2 cellular contexts compared by ENCODE assay signal in the genomic region with DNA sequence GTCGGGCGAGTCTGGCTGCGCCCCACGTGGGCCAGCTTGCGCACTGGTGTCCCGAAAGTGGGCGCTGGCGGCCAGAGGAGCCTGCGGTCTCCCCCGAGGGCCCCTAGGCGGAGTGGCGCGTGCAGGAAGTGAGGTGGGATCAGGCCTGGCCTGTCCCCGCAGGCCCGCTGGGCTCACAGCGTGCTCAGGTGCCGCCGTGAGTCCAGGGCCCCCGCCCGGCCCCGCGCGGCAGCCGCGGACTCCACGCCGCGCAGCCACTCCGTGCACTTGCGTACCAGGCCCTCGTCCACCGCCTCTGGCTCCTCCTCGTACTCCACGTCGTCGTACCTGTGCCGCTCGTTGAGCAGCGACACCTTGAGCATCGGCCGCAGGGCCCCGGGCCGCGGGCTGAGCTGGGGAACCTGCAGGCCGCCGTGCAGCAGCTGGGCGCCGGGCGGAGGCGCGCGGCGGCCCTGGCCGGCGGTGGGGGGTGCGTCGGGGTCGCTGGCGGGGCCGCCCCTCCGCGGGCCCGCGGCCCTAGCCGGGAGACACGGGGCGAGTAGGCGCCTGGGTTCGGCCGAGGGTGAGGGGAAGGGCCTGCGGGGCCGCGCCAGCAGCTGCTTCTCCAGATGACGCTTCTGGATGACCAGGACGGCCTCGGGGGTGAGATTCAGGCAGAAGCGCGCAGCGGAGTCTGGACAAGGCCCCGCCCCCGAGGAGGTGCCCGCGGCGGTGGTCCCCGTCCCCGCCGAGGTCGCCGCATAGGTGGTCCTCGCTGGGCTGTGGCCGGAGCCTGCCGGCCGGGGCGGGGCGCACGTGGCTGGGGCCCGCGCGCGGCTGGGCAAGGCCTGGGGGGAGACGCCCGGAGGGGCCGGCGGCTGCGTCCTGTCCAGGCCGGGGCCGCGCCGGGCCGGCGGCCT.
TF ChIP-seq lines count a peak whose summit lies in the region.

No MANE protein-coding gene starts in this region.

TF ChIP-seq in H1, 55 proteins besides CTCF, POLR2A, EP300 and RAD21:
- TF ChIP-seq SRF (IDR thresholded peaks at IDR 0.05; ENCODE audit: low read depth, low read length): no peak
- TF ChIP-seq BRCA1 (IDR thresholded peaks at IDR 0.05; ENCODE audit: low read depth, low read length): no peak
- TF ChIP-seq PHF8 (conservative IDR thresholded peaks at IDR 0.05; ENCODE audit: low read depth, low read length): no peak
- TF ChIP-seq ZNF274 (IDR thresholded peaks at IDR 0.05; ENCODE audit: borderline replicate concordance, extremely low read depth, low read length): no peak
- TF ChIP-seq, protein P1, sequence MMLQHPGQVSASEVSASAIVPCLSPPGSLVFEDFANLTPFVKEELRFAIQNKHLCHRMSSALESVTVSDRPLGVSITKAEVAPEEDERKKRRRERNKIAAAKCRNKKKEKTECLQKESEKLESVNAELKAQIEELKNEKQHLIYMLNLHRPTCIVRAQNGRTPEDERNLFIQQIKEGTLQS (IDR thresholded peaks at IDR 0.05; ENCODE audit: insufficient read depth, low read depth, low read length): no peak
- no peak for TF ChIP-seq CEBPB (IDR thresholded peaks at IDR 0.05; ENCODE audit: low read depth, low read length)
- no peak for TF ChIP-seq JUND (IDR thresholded peaks at IDR 0.05; ENCODE audit: low read length)
- TF ChIP-seq CHD2 (IDR thresholded peaks at IDR 0.05; ENCODE audit: low read length): no peak
- no peak for TF ChIP-seq RFX5 (IDR thresholded peaks at IDR 0.05; ENCODE audit: borderline replicate concordance, low read depth, low read length)
- TF ChIP-seq NRF1 (IDR thresholded peaks at IDR 0.05; ENCODE audit: low read depth, low read length): no peak
- peak; percentile 55 for TF ChIP-seq EZH2 (IDR thresholded peaks at IDR 0.05; ENCODE audit: low read depth, low read length, severe bottlenecking)
- TF ChIP-seq TAF1 (IDR thresholded peaks at IDR 0.05; ENCODE audit: low read depth, low read length): 0 out of 2 replicates have a peak, but pooled peaks have one; percentile 32
- no peak for TF ChIP-seq SP1 (IDR thresholded peaks at IDR 0.05; ENCODE audit: low read depth, low read length)
- no peak for TF ChIP-seq SIRT6 (IDR thresholded peaks at IDR 0.05; ENCODE audit: low read length)
- no peak; the same call in 1 of the 2 replicates for TF ChIP-seq BACH1 (IDR thresholded peaks at IDR 0.05; ENCODE audit: low read length)
- no peak for TF ChIP-seq CBX5 (IDR thresholded peaks at IDR 0.05; ENCODE audit: low read depth, low read length)
- TF ChIP-seq, protein P2, sequence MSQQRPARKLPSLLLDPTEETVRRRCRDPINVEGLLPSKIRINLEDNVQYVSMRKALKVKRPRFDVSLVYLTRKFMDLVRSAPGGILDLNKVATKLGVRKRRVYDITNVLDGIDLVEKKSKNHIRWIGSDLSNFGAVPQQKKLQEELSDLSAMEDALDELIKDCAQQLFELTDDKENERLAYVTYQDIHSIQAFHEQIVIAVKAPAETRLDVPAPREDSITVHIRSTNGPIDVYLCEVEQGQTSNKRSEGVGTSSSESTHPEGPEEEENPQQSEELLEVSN (IDR thresholded peaks at IDR 0.05): peak; percentile 85
- TF ChIP-seq TAF7 (optimal IDR thresholded peaks at IDR 0.05; ENCODE audit: borderline replicate concordance, low read depth, low read length): no peak
- peak; percentile 98 for TF ChIP-seq KDM4A (IDR thresholded peaks at IDR 0.05; ENCODE audit: low read depth, low read length, severe bottlenecking)
- no peak for TF ChIP-seq HDAC6 (IDR thresholded peaks at IDR 0.05; ENCODE audit: low read depth, low read length)
- TF ChIP-seq MAX (IDR thresholded peaks at IDR 0.05): peak; percentile 88
- peak; percentile 37; the same call in 1 of the 2 replicates for TF ChIP-seq RBBP5 (IDR thresholded peaks at IDR 0.05; ENCODE audit: borderline replicate concordance, low read depth, low read length)
- TF ChIP-seq, protein P3, sequence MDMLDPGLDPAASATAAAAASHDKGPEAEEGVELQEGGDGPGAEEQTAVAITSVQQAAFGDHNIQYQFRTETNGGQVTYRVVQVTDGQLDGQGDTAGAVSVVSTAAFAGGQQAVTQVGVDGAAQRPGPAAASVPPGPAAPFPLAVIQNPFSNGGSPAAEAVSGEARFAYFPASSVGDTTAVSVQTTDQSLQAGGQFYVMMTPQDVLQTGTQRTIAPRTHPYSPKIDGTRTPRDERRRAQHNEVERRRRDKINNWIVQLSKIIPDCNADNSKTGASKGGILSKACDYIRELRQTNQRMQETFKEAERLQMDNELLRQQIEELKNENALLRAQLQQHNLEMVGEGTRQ (IDR thresholded peaks at IDR 0.05; ENCODE audit: low read length): 0 out of 2 replicates have a peak, but pooled peaks have one; percentile 5
- TF ChIP-seq CREB1 (IDR thresholded peaks at IDR 0.05): peak; percentile 31
- peak; percentile 22 for TF ChIP-seq GABPA (IDR thresholded peaks at IDR 0.05; ENCODE audit: borderline replicate concordance, insufficient read depth, low read length)
- TF ChIP-seq SP4 (IDR thresholded peaks at IDR 0.05; ENCODE audit: low read length): no peak
- no peak for TF ChIP-seq TBP (IDR thresholded peaks at IDR 0.05; ENCODE audit: low read depth, low read length)
- TF ChIP-seq SIX5 (IDR thresholded peaks at IDR 0.05; ENCODE audit: low read depth, low read length): no peak

TF ChIP-seq in neural cell, 6 proteins besides CTCF, POLR2A, EP300 and RAD21:
- TF ChIP-seq TAF1 (IDR thresholded peaks at IDR 0.05; ENCODE audit: low read depth): no peak
- TF ChIP-seq SMC3 (conservative IDR thresholded peaks at IDR 0.05; ENCODE audit: poor library complexity): no peak
- no peak for TF ChIP-seq MXI1 (conservative IDR thresholded peaks at IDR 0.05; ENCODE audit: poor library complexity, severe bottlenecking)
- peak; percentile 60 for TF ChIP-seq EZH2 (IDR thresholded peaks at IDR 0.05; ENCODE audit: borderline replicate concordance, insufficient read depth, low read length, poor library complexity, severe bottlenecking)
- no peak for TF ChIP-seq REST (IDR thresholded peaks at IDR 0.05; ENCODE audit: borderline replicate concordance)
- TF ChIP-seq POLR2AphosphoS5 (IDR thresholded peaks at IDR 0.05): peak; percentile 8
